ENCODE assay signal across 24 cellular contexts in genomic region chr2:223494496-223494895, GRCh38.
DNase-seq lines count a peak whose midpoint lies in the region; ATAC-seq, FAIRE-seq and TF ChIP-seq lines count a peak whose summit lies in the region.
"Had no signal": no experiment of that assay in that cellular context is flagged by ENCODE, and none has a peak within 500 bp of the region (broad histone marks: within the 10 kb centered on the region; RNA-seq: fewer than 3 reads in every experiment).

No MANE protein-coding gene starts in this region.

- H3K4me2 ChIP-seq in A549: peak overlapping the region; percentile 26; the same call in 1 of the 3 replicates

- H3K27me3 ChIP-seq in CD4-positive, alpha-beta memory T cell (ENCODE audit: insufficient read depth, low read length): no peaks in the 10 kb centered on the region
- H3K27me3 ChIP-seq: Peyer's patch had no signal

- 0 out of 3 replicates have a peak, but pooled peaks cover 7% of the 10 kb centered on the region for H3K4me1 ChIP-seq in A549
- H3K4me1 ChIP-seq in CD4-positive, alpha-beta memory T cell (ENCODE audit: insufficient read depth, low read length): no peaks in the 10 kb centered on the region
- H3K4me1 ChIP-seq: Peyer's patch had no signal

- no peak overlapping the region for H3K4me3 ChIP-seq in A549
- H3K4me3 ChIP-seq in epithelial cell of proximal tubule (ENCODE audit: low read depth, low read length): no peak overlapping the region
- no peak overlapping the region for H3K4me3 ChIP-seq in CD4-positive, alpha-beta memory T cell (ENCODE audit: low read length in 2 of 2)
- H3K4me3 ChIP-seq: Peyer's patch had no signal

- CTCF ChIA-PET in A549 (lab: Yijun Ruan, JAX): no interaction called here
- CTCF ChIA-PET in CD4-positive, alpha-beta memory T cell (lab: Charles Lee; ENCODE audit: partially characterized antibody): no interaction called here

- no peak for FAIRE-seq in A549 (lab: Jason Lieb, UNC)
- FAIRE-seq: G401.6, H1, HTR-8/SVneo had no signal

- TF ChIP-seq RAD21 in A549 (conservative IDR thresholded peaks at IDR 0.05 in 1 of 2, IDR thresholded peaks at IDR 0.05 in 1 of 2): no peak

- no peak overlapping the region for H3K4me3 Mint-ChIP-seq in CD4-positive, alpha-beta memory T cell
- no peak overlapping the region for H3K4me3 Mint-ChIP-seq in mesothelial cell of epicardium
- H3K4me3 Mint-ChIP-seq: B cell, IgD-negative memory B cell had no signal

- POLR2A ChIA-PET in A549 (lab: Yijun Ruan, JAX): no interaction called here
- POLR2A ChIA-PET in CD4-positive, alpha-beta memory T cell (lab: Charles Lee; ENCODE audit: partially characterized antibody): no interaction called here

- ATAC-seq in A549: no peak
- ATAC-seq in GM18909 (IDR thresholded peaks at IDR 0.05; ENCODE audit: poor library complexity, unreplicated experiment): peak; percentile 59
- peak; percentile 40 for ATAC-seq in HG02798 (IDR thresholded peaks at IDR 0.05; ENCODE audit: poor library complexity, unreplicated experiment)
- ATAC-seq: Right ventricle myocardium inferior had no signal

- peaks cover 0 to 3% (median 0%) of the 10 kb centered on the region in 8 donors for H3K9me3 Mint-ChIP-seq in CD4-positive, alpha-beta memory T cell
- H3K9me3 Mint-ChIP-seq in mesothelial cell of epicardium: peaks cover 14% of the 10 kb centered on the region

- no peaks in the 10 kb centered on the region for H3K36me3 Mint-ChIP-seq in CD4-positive, alpha-beta memory T cell
- H3K36me3 Mint-ChIP-seq in mesothelial cell of epicardium: peaks cover 3% of the 10 kb centered on the region
- H3K36me3 Mint-ChIP-seq: IgD-negative memory B cell had no signal

- TF ChIP-seq POLR2A in A549 (IDR thresholded peaks at IDR 0.05; ENCODE audit: low read length): no peak

- H3K36me3 ChIP-seq in CD4-positive, alpha-beta memory T cell (ENCODE audit: insufficient read depth, low read length): no peaks in the 10 kb centered on the region
- H3K36me3 ChIP-seq: Peyer's patch had no signal

- DNase-seq in A549 (ENCODE audit: low read depth in 1 of 2, low spot score in 1 of 2) (no peak), epithelial cell of proximal tubule (ENCODE audit: low read depth) (peak; percentile 65), mesothelial cell of epicardium (ENCODE audit: low spot score in 2 of 2, unreplicated experiment in 2 of 2) (no peak), germinal center (ENCODE audit: low spot score) (no peak), NCI-H187 treated with DMSO at 0.1 percent for 48 hours (lab: John Stamatoyannopoulos, UW) (no peak)
- DNase-seq in CD4-positive, alpha-beta memory T cell: no peak
- DNase-seq: COR-L47, NCI-H1048, NCI-H1436, NCI-H2029, NCI-H2171, NCI-H446, NCI-H69, Peyer's patch, SW 1271 had no signal

- no peak overlapping the region for H3K27ac ChIP-seq in A549
- H3K27ac ChIP-seq in CD4-positive, alpha-beta memory T cell (ENCODE audit: low read depth, low read length): no peak overlapping the region
- H3K27ac ChIP-seq: 22Rv1, Peyer's patch had no signal

- intact Hi-C loops in CD4-positive, alpha-beta memory T cell (cut with micrococcal nuclease): no loop called here

- TF ChIP-seq CTCF in A549 (IDR thresholded peaks at IDR 0.05): no peak
- no peak for TF ChIP-seq CTCF in epithelial cell of proximal tubule (conservative IDR thresholded peaks at IDR 0.05; ENCODE audit: low read depth, low read length)
- TF ChIP-seq CTCF in mesothelial cell of epicardium (IDR thresholded peaks at IDR 0.05; ENCODE audit: unreplicated experiment): no peak

- TF ChIP-seq EP300 in A549 (IDR thresholded peaks at IDR 0.05): no peak

- peaks cover 0 to 2% of the 10 kb centered on the region in 2 donors for H3K27me3 Mint-ChIP-seq in CD4-positive, alpha-beta memory T cell
- peaks cover 3% of the 10 kb centered on the region for H3K27me3 Mint-ChIP-seq in mesothelial cell of epicardium (ENCODE audit: low read depth)
- H3K27me3 Mint-ChIP-seq: IgD-negative memory B cell had no signal

- 18% methylated on average over 2 of the region's 2 CpGs for WGBS in A549 (ENCODE audit: missing lambda C conversion rate)

- H3K4me1 Mint-ChIP-seq in CD4-positive, alpha-beta memory T cell: no peaks in the 10 kb centered on the region
- peaks cover 5% of the 10 kb centered on the region for H3K4me1 Mint-ChIP-seq in mesothelial cell of epicardium
- H3K4me1 Mint-ChIP-seq: B cell, IgD-negative memory B cell had no signal

- H3K27ac Mint-ChIP-seq in CD4-positive, alpha-beta memory T cell: no peak overlapping the region
- H3K27ac Mint-ChIP-seq in mesothelial cell of epicardium: no peak overlapping the region
- H3K27ac Mint-ChIP-seq: B cell, IgD-negative memory B cell had no signal

- H3K9me3 ChIP-seq in A549: no peaks in the 10 kb centered on the region
- H3K9me3 ChIP-seq in CD4-positive, alpha-beta memory T cell (ENCODE audit: control insufficient read depth in 1 of 2, low read length in 2 of 2): no peaks in the 10 kb centered on the region
- H3K9me3 ChIP-seq: Peyer's patch had no signal

TF ChIP-seq in A549, 52 proteins besides CTCF, POLR2A, EP300 and RAD21 (continues in another document):
- TF ChIP-seq NFE2L2 (conservative IDR thresholded peaks at IDR 0.05; ENCODE audit: low read length): no peak
- no peak for TF ChIP-seq MAZ (IDR thresholded peaks at IDR 0.05; ENCODE audit: borderline replicate concordance, low read depth, low read length)
- TF ChIP-seq SMC3 (IDR thresholded peaks at IDR 0.05): no peak
- no peak for TF ChIP-seq REST (IDR thresholded peaks at IDR 0.05)
- TF ChIP-seq ZC3H11A (IDR thresholded peaks at IDR 0.05): no peak
- TF ChIP-seq MAFK (IDR thresholded peaks at IDR 0.05; ENCODE audit: partially characterized antibody): no peak
- TF ChIP-seq ZNF302 (CRISPR knock-in tag; IDR thresholded peaks at IDR 0.05): no peak
- no peak for TF ChIP-seq KDM5A (IDR thresholded peaks at IDR 0.05)
- TF ChIP-seq E2F6 (IDR thresholded peaks at IDR 0.05; ENCODE audit: borderline replicate concordance, low read depth): no peak
- no peak for TF ChIP-seq CHD2 (IDR thresholded peaks at IDR 0.05; ENCODE audit: low read length, partially characterized antibody)
- TF ChIP-seq POLR2AphosphoS2 (conservative IDR thresholded peaks at IDR 0.05; ENCODE audit: low read length): no peak
- TF ChIP-seq ATOH8 (CRISPR knock-in tag; IDR thresholded peaks at IDR 0.05; ENCODE audit: low read depth): no peak
- TF ChIP-seq CBX8 (IDR thresholded peaks at IDR 0.05): no peak
- TF ChIP-seq HMGXB4 (CRISPR knock-in tag; IDR thresholded peaks at IDR 0.05; ENCODE audit: borderline replicate concordance): no peak
- no peak for TF ChIP-seq MAX (IDR thresholded peaks at IDR 0.05)
- no peak for TF ChIP-seq HOXB13 (CRISPR knock-in tag; IDR thresholded peaks at IDR 0.05; ENCODE audit: low read depth)

Comparison
In these comparisons a context has a peak if more than half of its experiments do, and no peak if none do; other contexts are left out.
1. ATAC-seq: peak in GM18909 (single experiment) and HG02798 (single experiment); none in A549 (0 of 2).